Comparison of ENCODE assay signal across 25 cellular contexts in the genomic region with DNA sequence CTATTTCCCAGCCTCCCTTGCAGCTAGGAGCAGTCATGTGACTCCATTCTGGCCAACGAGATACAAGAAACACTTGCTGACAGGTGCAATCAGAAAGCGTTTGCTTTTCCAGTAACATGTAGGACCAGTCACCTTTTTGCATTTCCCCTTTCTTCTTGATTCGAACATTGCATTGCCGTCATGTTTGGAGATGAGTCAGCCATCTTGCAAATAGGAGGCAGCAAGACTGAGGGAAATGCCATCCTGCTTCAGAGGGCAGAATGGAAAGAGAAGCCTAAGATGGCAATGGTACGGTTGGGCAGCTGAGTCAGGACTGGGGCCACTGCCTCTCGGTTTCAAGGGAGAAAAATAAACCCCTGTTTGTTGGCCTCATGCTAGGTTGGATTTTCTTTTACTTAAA. TPM values are rescaled to one million over a fixed set of nuclear protein-coding genes. Genes with fewer than 3 reads are reported as not detected.
"Had no signal": no experiment of that assay in that cellular context is flagged by ENCODE, and none has a peak within 500 bp of the region (broad histone marks: within the 10 kb centered on the region; RNA-seq: fewer than 3 reads in every experiment).

No MANE protein-coding gene starts in this region.

- H3K4me1 ChIP-seq: ascending aorta, heart right ventricle, right lobe of liver, uterus had no signal

- H3K27ac Mint-ChIP-seq: activated naive CD8-positive, alpha-beta T cell; activated T-helper 2 cell treated with anti-CD3 and anti-CD28 coated beads, Interferon-gamma antibody, Interleukin-2, Interleukin-4, amounts not matched to agents 10 μg/mL and 5 μg/mL and 100 μg/mL, durations not matched to agents 14 hours and 24 hours and 36 hours; brain; mesothelial cell of epicardium; naive B cell; progenitor cell of endocrine pancreas; stimulated activated memory B cell treated with anti-CD40 and anti-IgM and Interleukin-4, amounts not matched to agents 10 μg/mL and 1 μg/mL and 100 μg/mL, for 72 hours; stimulated activated naive CD8-positive, alpha-beta T cell treated with anti-CD3 and anti-CD28 coated beads, Interleukin-15, amount 100 ng/mL, for 72 hours; T-helper 2 cell treated with Interferon-gamma antibody and Interleukin-4, amounts not matched to agents 5 μg/mL and 100 μg/mL, for 36 hours; type B pancreatic cell had no signal

- H3K27me3 Mint-ChIP-seq: type B pancreatic cell had no signal

- H3K4me1 Mint-ChIP-seq: brain; stimulated activated naive CD8-positive, alpha-beta T cell treated with anti-CD3 and anti-CD28 coated beads, Interleukin-15, amount 100 ng/mL, for 72 hours had no signal

- ATAC-seq: activated T-cell treated with anti-CD3 and anti-CD28 coated beads, Interleukin-2, amount 50 U/mL, for 4 hours; heart right ventricle; right lobe of liver; stimulated activated memory B cell treated with anti-CD40 and anti-IgM and Interleukin-4, amounts not matched to agents 10 μg/mL and 1 μg/mL and 100 μg/mL, for 72 hours; stimulated activated naive CD8-positive, alpha-beta T cell treated with anti-CD3 and anti-CD28 coated beads, Interleukin-15, amount 100 ng/mL, for 72 hours had no signal

- H3K36me3 Mint-ChIP-seq: brain had no signal

- H3K27ac ChIP-seq: ascending aorta, esophagus squamous epithelium, heart right ventricle, ovary, right lobe of liver, skin epidermis, uterus had no signal

- DNase-seq: activated CD4-positive, alpha-beta T cell treated with anti-CD3 and anti-CD28 coated beads for 4 hours; activated CD4-positive, alpha-beta T cell treated with anti-CD3 and anti-CD28 coated beads, Interleukin-2, amount 50 U/mL, for 48 hours; activated CD4-positive, CD25-positive, alpha-beta regulatory T cell; activated T-cell treated with anti-CD3 and anti-CD28 coated beads, Interleukin-2, amount 50 U/mL, for 4 hours; esophagus squamous epithelium; foreskin melanocyte; heart right ventricle; naive B cell; ovary; right lobe of liver; stimulated activated CD4-positive, alpha-beta T cell treated with anti-CD3 and anti-CD28 coated beads, Interleukin-4, amount 100 ng/mL, for 24 hours; stimulated activated naive CD8-positive, alpha-beta T cell treated with anti-CD3 and anti-CD28 coated beads, Interleukin-15, amount 100 ng/mL, for 72 hours; substantia nigra; uterus had no signal

- H3K4me3 ChIP-seq: ascending aorta, esophagus squamous epithelium, heart right ventricle, ovary, right lobe of liver, skin epidermis, uterus had no signal

- H3K4me3 Mint-ChIP-seq: activated naive CD8-positive, alpha-beta T cell; activated T-cell treated with anti-CD3 and anti-CD28 coated beads, Interleukin-2, amount 50 U/mL, for 4 hours; brain; mesothelial cell of epicardium; stimulated activated memory B cell treated with anti-CD40 and anti-IgM and Interleukin-4, amounts not matched to agents 10 μg/mL and 1 μg/mL and 100 μg/mL, for 72 hours; stimulated activated naive CD8-positive, alpha-beta T cell treated with anti-CD3 and anti-CD28 coated beads, Interleukin-15, amount 100 ng/mL, for 72 hours; T-helper 2 cell treated with Interferon-gamma antibody and Interleukin-4, amounts not matched to agents 5 μg/mL and 100 μg/mL, for 36 hours; type B pancreatic cell had no signal

- H3K9me3 ChIP-seq: esophagus squamous epithelium, ovary, right lobe of liver, uterus had no signal

- H3K36me3 ChIP-seq: ascending aorta, esophagus squamous epithelium, heart right ventricle, ovary, right lobe of liver, uterus had no signal

- H3K9me3 Mint-ChIP-seq: activated T-helper 2 cell treated with anti-CD3 and anti-CD28 coated beads, Interferon-gamma antibody, Interleukin-2, Interleukin-4, amounts not matched to agents 10 μg/mL and 5 μg/mL and 100 μg/mL, durations not matched to agents 14 hours and 24 hours and 36 hours; stimulated activated naive CD8-positive, alpha-beta T cell treated with anti-CD3 and anti-CD28 coated beads, Interleukin-15, amount 100 ng/mL, for 72 hours had no signal

- H3K27me3 ChIP-seq: ascending aorta, ovary, right lobe of liver, uterus had no signal

RNA-seq across cellular contexts. Expression of a gene that starts 34.5 kb away (rescaled TPM):
- total RNA-seq: ascending aorta had no signal
- polyA plus RNA-seq: neural cell had no signal
